Comparison of ENCODE assay signal across 20 cellular contexts in genomic region chr11:25927391-25927790, GRCh38.
A peak's percentile ranks its signal among the peaks of the same experiment; 100 is the strongest.
DNase-seq lines count a peak whose midpoint lies in the region; ATAC-seq, FAIRE-seq and TF ChIP-seq lines count a peak whose summit lies in the region.
"Had no signal": no experiment of that assay in that cellular context is flagged by ENCODE, and none has a peak within 500 bp of the region (broad histone marks: within the 10 kb centered on the region; RNA-seq: fewer than 3 reads in every experiment).

No MANE protein-coding gene starts in this region.

- no peaks in the 10 kb centered on the region for H3K27me3 ChIP-seq in skeletal muscle tissue (ENCODE audit: control insufficient read depth in 3 of 3, insufficient read depth in 3 of 3, low read length in 3 of 3)
- H3K27me3 ChIP-seq in ovary, result no peaks in the 10 kb centered on the region
- H3K27me3 ChIP-seq: Peyer's patch had no signal

- peaks cover 27% of the 10 kb centered on the region for H3K9me3 Mint-ChIP-seq in mesothelial cell of epicardium

- 24 to 35% (median 34%) methylated on average over 2 of the region's 2 CpGs for WGBS in ovary, 3 donors

- no peak for ATAC-seq in GM21360 (IDR thresholded peaks at IDR 0.05; ENCODE audit: unreplicated experiment)
- ATAC-seq in GM21390 (IDR thresholded peaks at IDR 0.05; ENCODE audit: unreplicated experiment), result no peak
- ATAC-seq: K562 had no signal

- TF ChIP-seq CTCF in fibroblast of the aortic adventitia (IDR thresholded peaks at IDR 0.05; ENCODE audit: insufficient read depth, low read length) (no peak), mesothelial cell of epicardium (IDR thresholded peaks at IDR 0.05; ENCODE audit: unreplicated experiment) (no peak), ovary (IDR thresholded peaks at IDR 0.05) (no peak)

- H3K9me3 ChIP-seq in skeletal muscle tissue (ENCODE audit: control insufficient read depth in 3 of 3, low read length in 3 of 3) (peaks cover 0 to 4% (median 0%) of the 10 kb centered on the region in 3 donors), ovary (no peaks in the 10 kb centered on the region)
- H3K9me3 ChIP-seq: Peyer's patch had no signal

- no peaks in the 10 kb centered on the region for H3K27me3 Mint-ChIP-seq in mesothelial cell of epicardium (ENCODE audit: low read depth)
- H3K27me3 Mint-ChIP-seq: CD4-positive, alpha-beta T cell had no signal

- TF ChIP-seq POLR2A in ovary (IDR thresholded peaks at IDR 0.05) (no peak), H54 (IDR thresholded peaks at IDR 0.05; ENCODE audit: low read depth, low read length) (no peak)

- DNase-seq in NCI-H82 treated with DMSO at 0.1 percent for 48 hours (lab: John Stamatoyannopoulos, UW; ENCODE audit: unreplicated experiment) (peak; percentile 37), fibroblast of the aortic adventitia (ENCODE audit: low read depth) (peak; percentile 1), mesothelial cell of epicardium (ENCODE audit: low spot score in 2 of 2, unreplicated experiment in 2 of 2) (no peak), ovary (no peak), H54 (ENCODE audit: insufficient read length, low spot score) (no peak)
- DNase-seq: ACHN; CD4-positive, alpha-beta T cell; DMS79; GDM1; GOT3; NCI-H1092; NCI-H226; NCI-H526; Peyer's patch; Right ventricle myocardium superior had no signal

- H3K9ac ChIP-seq in skeletal muscle tissue (ENCODE audit: low read depth in 1 of 3, low read length in 3 of 3), result no peak overlapping the region

- H3K4me3 ChIP-seq in fibroblast of the aortic adventitia (ENCODE audit: low read depth, low read length) (no peak overlapping the region), skeletal muscle tissue (ENCODE audit: low read length in 3 of 3) (peak overlapping the region in 2 of 3 donors; percentile 0 to 31), ovary (no peak overlapping the region)
- H3K4me3 ChIP-seq: K562, Peyer's patch had no signal

- H3K4me1 ChIP-seq in skeletal muscle tissue (ENCODE audit: control insufficient read depth in 3 of 3, insufficient read depth in 3 of 3, low read length in 3 of 3) (peaks cover 0 to 8% (median 0%) of the 10 kb centered on the region in 3 donors), ovary (ENCODE audit: insufficient read depth) (no peaks in the 10 kb centered on the region)
- H3K4me1 ChIP-seq: Peyer's patch had no signal

- H3K4me3 Mint-ChIP-seq in mesothelial cell of epicardium, result no peak overlapping the region
- H3K4me3 Mint-ChIP-seq: CD4-positive, alpha-beta T cell had no signal

- intact Hi-C loops in ovary (cut with DNase I), result no loop called here

- no peaks in the 10 kb centered on the region for H3K36me3 ChIP-seq in skeletal muscle tissue (ENCODE audit: control insufficient read depth in 3 of 3, insufficient read depth in 3 of 3, low read length in 3 of 3)
- no peaks in the 10 kb centered on the region for H3K36me3 ChIP-seq in ovary
- H3K36me3 ChIP-seq: Peyer's patch had no signal

- no peak for FAIRE-seq in H54 (lab: Jason Lieb, UNC)
- FAIRE-seq: GM12892, K562 had no signal

- H3K4me1 Mint-ChIP-seq in mesothelial cell of epicardium, result peaks cover 14% of the 10 kb centered on the region

- H3K27ac ChIP-seq in skeletal muscle tissue (ENCODE audit: low read depth, low read length), result peak overlapping the region; percentile 69
- H3K27ac ChIP-seq in ovary, result no peak overlapping the region
- H3K27ac ChIP-seq: Peyer's patch had no signal

- TF ChIP-seq EP300 in ovary (IDR thresholded peaks at IDR 0.05), result no peak

- peak overlapping the region; percentile 23 for H3K27ac Mint-ChIP-seq in mesothelial cell of epicardium
- H3K27ac Mint-ChIP-seq: CD4-positive, alpha-beta T cell had no signal

- H3K36me3 Mint-ChIP-seq in mesothelial cell of epicardium, result no peaks in the 10 kb centered on the region

Comparison
In these comparisons a context has a peak if more than half of its experiments do, and no peak if none do; other contexts are left out.
1. DNase-seq: peak in NCI-H82 treated with DMSO at 0.1 percent for 48 hours (single experiment) and fibroblast of the aortic adventitia (single experiment); none in mesothelial cell of epicardium (0 of 2), ovary (0 of 5) and H54 (single experiment).
2. H3K4me3 ChIP-seq: peak in skeletal muscle tissue (2 of 3); none in fibroblast of the aortic adventitia (single experiment) and ovary (single experiment).